In genomic region chr1:17665054-17665453, GRCh38 we compare ENCODE assay signal across 7 cellular contexts.
"Had no signal": no experiment of that assay in that cellular context is flagged by ENCODE, and none has a peak within 500 bp of the region (broad histone marks: within the 10 kb centered on the region; RNA-seq: fewer than 3 reads in every experiment).

No MANE protein-coding gene starts in this region.

- H3K36me3 Mint-ChIP-seq: IgD-negative memory B cell had no signal

- H3K4me1 Mint-ChIP-seq: IgD-negative memory B cell had no signal

- H3K27ac Mint-ChIP-seq: HFFc6, IgD-negative memory B cell had no signal

- H3K9me3 ChIP-seq: HAP-1 had no signal

- H3K4me3 ChIP-seq: GM23248, HAP-1 had no signal

- H3K27ac ChIP-seq: GM23248, HL-60 had no signal

- H3K9me3 Mint-ChIP-seq: HFFc6, IgD-negative memory B cell had no signal

- H3K4me3 Mint-ChIP-seq: HFFc6, IgD-negative memory B cell had no signal

- H3K36me3 ChIP-seq: HAP-1 had no signal

- DNase-seq: GM23248, GOT3, HFFc6 had no signal

- FAIRE-seq: HepG2 had no signal
